In genomic region chrX:45428816-45429215, GRCh38 we compare ENCODE assay signal across 22 cellular contexts.
"Had no signal": no experiment of that assay in that cellular context is flagged by ENCODE, and none has a peak within 500 bp of the region (broad histone marks: within the 10 kb centered on the region; RNA-seq: fewer than 3 reads in every experiment).

No MANE protein-coding gene starts in this region.

- H3K27me3 ChIP-seq: esophagus squamous epithelium, tibial artery had no signal

- H3K79me2 ChIP-seq: parathyroid adenoma had no signal

- H2AFZ ChIP-seq: parathyroid adenoma had no signal

- H3K4me3 ChIP-seq: esophagus squamous epithelium, gastrocnemius medialis, heart left ventricle, left ventricle myocardium inferior, tibial artery had no signal

- H3K9me3 ChIP-seq: esophagus squamous epithelium, gastrocnemius medialis, heart left ventricle, left ventricle myocardium inferior, SK-N-SH, tibial artery had no signal

- H3K36me3 ChIP-seq: esophagus squamous epithelium, gastrocnemius medialis, heart left ventricle, left ventricle myocardium inferior, tibial artery had no signal

- DNase-seq: activated CD4-positive, alpha-beta memory T cell treated with anti-CD3 and anti-CD28 coated beads for 36 hours; activated CD4-positive, alpha-beta T cell treated with anti-CD3 and anti-CD28 coated beads for 36 hours; activated naive CD4-positive, alpha-beta T cell treated with Interleukin-2 at 50 U/mL for 16 hours; activated naive CD8-positive, alpha-beta T cell treated with anti-CD3 and anti-CD28 coated beads, Interleukin-2, amount 50 U/mL, for 24 hours; activated T-cell treated with anti-CD3 and anti-CD28 coated beads for 4 hours; aorta; effector memory CD4-positive, alpha-beta T cell; esophagus squamous epithelium; gastrocnemius medialis; heart left ventricle; kidney glomerular epithelial cell; left ventricle myocardium inferior; mammary epithelial cell; naive thymus-derived CD4-positive, alpha-beta T cell; SK-N-SH; stimulated activated CD4-positive, alpha-beta T cell treated with anti-CD3 and anti-CD28 coated beads, Interleukin-12 subunit alpha, Interleukin-12 subunit beta, amount 100 ng/mL, for 4 hours; stimulated activated CD4-positive, alpha-beta T cell treated with anti-CD3 and anti-CD28 coated beads, Interleukin-1b, Interleukin-23, amount 100 ng/mL, for 48 hours; stimulated activated naive CD4-positive, alpha-beta T cell treated with Interleukin-2 at 50 U/mL for 16 hours; substantia nigra; tibial artery had no signal

- H3K4me2 ChIP-seq: SK-N-SH had no signal

- H3K4me1 ChIP-seq: gastrocnemius medialis, heart left ventricle, left ventricle myocardium inferior, parathyroid adenoma, tibial artery had no signal

- H3K27ac ChIP-seq: esophagus squamous epithelium, gastrocnemius medialis, heart left ventricle, left ventricle myocardium inferior, parathyroid adenoma, tibial artery had no signal

- ATAC-seq: activated CD4-positive, alpha-beta T cell treated with anti-CD3 and anti-CD28 coated beads for 36 hours; activated naive CD8-positive, alpha-beta T cell treated with anti-CD3 and anti-CD28 coated beads, Interleukin-2, amount 50 U/mL, for 24 hours; gastrocnemius medialis; heart left ventricle; naive thymus-derived CD4-positive, alpha-beta T cell; WTC11 had no signal

- H3K9ac ChIP-seq: parathyroid adenoma, SK-N-SH had no signal
